ENCODE assay signal across 22 cellular contexts in the genomic region with DNA sequence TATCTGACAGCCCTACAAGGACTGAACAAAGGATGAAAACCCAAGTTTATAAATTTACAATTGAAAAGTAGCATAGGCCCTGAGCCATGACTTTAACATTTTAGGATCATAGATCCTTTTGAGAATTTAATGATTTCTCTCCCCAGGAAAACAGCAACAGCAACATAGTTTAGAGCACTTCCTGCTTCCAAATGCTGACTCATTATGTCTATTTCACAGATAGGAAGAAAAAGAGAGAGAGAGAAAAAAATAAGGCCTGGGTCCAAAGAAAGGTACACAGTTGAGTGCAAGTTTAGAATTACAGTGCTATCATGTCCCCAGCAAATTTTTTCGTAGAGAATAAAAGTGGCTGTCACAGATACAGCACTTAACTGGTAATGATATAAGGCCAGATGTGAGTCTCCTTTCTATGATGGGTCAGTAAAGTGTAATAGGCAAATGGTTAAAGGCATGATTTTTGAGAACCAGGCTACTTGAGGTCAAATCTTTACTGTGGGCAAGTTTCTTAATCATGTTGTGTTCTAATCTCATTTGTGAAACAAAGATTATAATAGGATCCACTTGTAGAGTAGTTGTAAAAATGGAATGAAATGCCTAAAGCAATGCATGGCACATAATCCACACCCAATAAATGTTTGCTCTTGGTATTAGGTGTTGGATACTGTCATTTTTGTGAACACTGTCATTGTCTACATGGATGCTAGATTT. TPM values are rescaled to one million over a fixed set of nuclear protein-coding genes. Genes with fewer than 3 reads are reported as not detected.
DNase-seq lines count a peak whose midpoint lies in the region; ATAC-seq and TF ChIP-seq lines count a peak whose summit lies in the region.
"Had no signal": no experiment of that assay in that cellular context is flagged by ENCODE, and none has a peak within 500 bp of the region (broad histone marks: within the 10 kb centered on the region; RNA-seq: fewer than 3 reads in every experiment).

No MANE protein-coding gene starts in this region.

- no peaks in the 10 kb centered on the region for H3K27me3 Mint-ChIP-seq in activated CD8-positive, alpha-beta T cell treated with anti-CD3 and anti-CD28 coated beads for 36 hours
- no peaks in the 10 kb centered on the region for H3K27me3 Mint-ChIP-seq in CD4-positive, alpha-beta T cell
- H3K27me3 Mint-ChIP-seq: activated B cell treated with CpG ODN at 0.5 μM for 24 hours had no signal

- no peaks in the 10 kb centered on the region for H3K27me3 ChIP-seq in CD4-positive, alpha-beta T cell (ENCODE audit: control insufficient read depth, insufficient read depth, low read length)
- H3K27me3 ChIP-seq: dorsolateral prefrontal cortex, esophagus squamous epithelium, heart left ventricle, spleen had no signal

- H3K36me3 ChIP-seq in SK-N-MC (ENCODE audit: insufficient read depth, low read length) = no peaks in the 10 kb centered on the region
- H3K36me3 ChIP-seq: esophagus squamous epithelium, heart left ventricle, spleen had no signal

- H3K9me3 Mint-ChIP-seq in activated CD8-positive, alpha-beta T cell treated with anti-CD3 and anti-CD28 coated beads for 36 hours = no peaks in the 10 kb centered on the region
- H3K9me3 Mint-ChIP-seq in CD4-positive, alpha-beta T cell = no peaks in the 10 kb centered on the region
- H3K9me3 Mint-ChIP-seq: activated B cell treated with CpG ODN at 0.5 μM for 24 hours, H9 had no signal

- H3K27ac Mint-ChIP-seq in activated CD8-positive, alpha-beta T cell treated with anti-CD3 and anti-CD28 coated beads for 36 hours = no peak overlapping the region
- H3K27ac Mint-ChIP-seq in CD4-positive, alpha-beta T cell = no peak overlapping the region
- H3K27ac Mint-ChIP-seq: activated B cell treated with CpG ODN at 0.5 μM for 24 hours; activated naive CD8-positive, alpha-beta T cell; H9 had no signal

- DNase-seq in HT-29 (ENCODE audit: low spot score) = peak; percentile 2
- DNase-seq in SK-N-MC (ENCODE audit: low read depth, low spot score) = peak; percentile 34
- peak; percentile 23 for DNase-seq in fibroblast of pulmonary artery (ENCODE audit: low read depth)
- peak; percentile 40 for DNase-seq in renal cortical epithelial cell (ENCODE audit: low read depth)
- no peak for DNase-seq in effector CD8-positive, alpha-beta T cell (lab: John Stamatoyannopoulos, UW)
- DNase-seq in activated CD8-positive, alpha-beta T cell treated with anti-CD3 and anti-CD28 coated beads for 36 hours = no peak
- no peak for DNase-seq in CD4-positive, alpha-beta T cell
- DNase-seq: activated B cell treated with CpG ODN at 0.5 μM for 24 hours; dorsolateral prefrontal cortex; esophagus squamous epithelium; H9; heart left ventricle; IMR-90; kidney; NCI-H1105; NK-92 treated with Interleukin-12 subunit alpha and Interleukin-12 subunit beta, amount 100 ng/mL, for 24 hours; RPMI8226; spleen; stimulated activated CD8-positive, alpha-beta memory T cell treated with anti-CD3 and anti-CD28 coated beads, Interleukin-4, amount 100 ng/mL, for 48 hours; substantia nigra had no signal

- no peaks in the 10 kb centered on the region for H3K36me3 Mint-ChIP-seq in activated CD8-positive, alpha-beta T cell treated with anti-CD3 and anti-CD28 coated beads for 36 hours (ENCODE audit: low read depth)
- H3K36me3 Mint-ChIP-seq in CD4-positive, alpha-beta T cell (ENCODE audit: low read depth) = no peaks in the 10 kb centered on the region
- H3K36me3 Mint-ChIP-seq: activated naive CD8-positive, alpha-beta T cell had no signal

- no peak overlapping the region for H3K9ac ChIP-seq in SK-N-MC (ENCODE audit: insufficient read length)

- H3K4me3 Mint-ChIP-seq in activated CD8-positive, alpha-beta T cell treated with anti-CD3 and anti-CD28 coated beads for 36 hours = no peak overlapping the region
- no peak overlapping the region for H3K4me3 Mint-ChIP-seq in CD4-positive, alpha-beta T cell
- H3K4me3 Mint-ChIP-seq: activated B cell treated with CpG ODN at 0.5 μM for 24 hours; activated naive CD8-positive, alpha-beta T cell; H9 had no signal

- CTCF ChIA-PET in activated CD8-positive, alpha-beta T cell treated with anti-CD3 and anti-CD28 coated beads for 36 hours (lab: Charles Lee) = no interaction called here
- CTCF ChIA-PET in CD4-positive, alpha-beta T cell (lab: Charles Lee) = no interaction called here

- H3K9me3 ChIP-seq in SK-N-MC (ENCODE audit: low read depth, low read length) = no peaks in the 10 kb centered on the region
- no peaks in the 10 kb centered on the region for H3K9me3 ChIP-seq in CD4-positive, alpha-beta T cell (ENCODE audit: control insufficient read depth, low read length)
- H3K9me3 ChIP-seq: esophagus squamous epithelium, heart left ventricle, spleen had no signal

- H3K4me1 Mint-ChIP-seq in activated CD8-positive, alpha-beta T cell treated with anti-CD3 and anti-CD28 coated beads for 36 hours (ENCODE audit: low read depth) = peaks cover 12% of the 10 kb centered on the region
- H3K4me1 Mint-ChIP-seq in CD4-positive, alpha-beta T cell (ENCODE audit: low read depth) = no peaks in the 10 kb centered on the region
- H3K4me1 Mint-ChIP-seq: activated B cell treated with CpG ODN at 0.5 μM for 24 hours had no signal

- H3K4me3 ChIP-seq in SK-N-MC (no peak overlapping the region), fibroblast of pulmonary artery (replicated peaks; ENCODE audit: low read depth, low read length) (no peak overlapping the region)
- H3K4me3 ChIP-seq: dorsolateral prefrontal cortex, esophagus squamous epithelium, heart left ventricle, spleen had no signal

- intact Hi-C loops in activated CD8-positive, alpha-beta T cell treated with anti-CD3 and anti-CD28 coated beads for 36 hours (cut with micrococcal nuclease) = no loop called here
- intact Hi-C loops in CD4-positive, alpha-beta T cell (cut with DNase I, micrococcal nuclease) = no loop called here

- ATAC-seq in activated CD8-positive, alpha-beta T cell treated with anti-CD3 and anti-CD28 coated beads for 36 hours = no peak
- ATAC-seq in CD4-positive, alpha-beta T cell (ENCODE audit: poor library complexity) = no peak
- ATAC-seq: heart left ventricle had no signal

- no peak for TF ChIP-seq CTCF in fibroblast of pulmonary artery (IDR thresholded peaks at IDR 0.05; ENCODE audit: low read length, missing control alignments)
- no peak for TF ChIP-seq CTCF in activated CD8-positive, alpha-beta T cell treated with anti-CD3 and anti-CD28 coated beads for 36 hours (IDR thresholded peaks at IDR 0.05)
- no peak for TF ChIP-seq CTCF in CD4-positive, alpha-beta T cell (IDR thresholded peaks at IDR 0.05)

- peak overlapping the region; percentile 65; the same call in 1 of the 2 replicates for H3K27ac ChIP-seq in SK-N-MC
- no peak overlapping the region for H3K27ac ChIP-seq in CD4-positive, alpha-beta T cell (ENCODE audit: low read depth, low read length)
- H3K27ac ChIP-seq: esophagus squamous epithelium, heart left ventricle, spleen had no signal

- POLR2A ChIA-PET in activated CD8-positive, alpha-beta T cell treated with anti-CD3 and anti-CD28 coated beads for 36 hours (lab: Charles Lee) = no interaction called here
- POLR2A ChIA-PET in CD4-positive, alpha-beta T cell (lab: Charles Lee) = no interaction called here

RNA-seq across cellular contexts. Expression of a gene that starts 12.3 kb away (rescaled TPM):
- total RNA-seq in HT-29 (2014; rRNA removed; shearing (Covaris generic)) = 0.03 and 0.08 TPM in 2 replicates
- total RNA-seq in renal cortical epithelial cell = 0.25 and 1.2 TPM in 2 replicates
- total RNA-seq in activated CD8-positive, alpha-beta T cell treated with anti-CD3 and anti-CD28 coated beads for 36 hours = under 1 TPM; 0.56 to 0.65 TPM
- 1 to 10 TPM; 4.1 to 4.2 TPM for total RNA-seq in CD4-positive, alpha-beta T cell
- total RNA-seq: activated B cell treated with CpG ODN at 0.5 μM for 24 hours, IMR-90, pulmonary artery endothelial cell had no signal

Comparison
In these comparisons a context has a peak if more than half of its experiments do, and no peak if none do; other contexts are left out.
1. DNase-seq: peak in HT-29 (single experiment), SK-N-MC (single experiment), fibroblast of pulmonary artery (single experiment) and renal cortical epithelial cell (single experiment); none in effector CD8-positive, alpha-beta T cell (single experiment), activated CD8-positive, alpha-beta T cell treated with anti-CD3 and anti-CD28 coated beads for 36 hours (single experiment) and CD4-positive, alpha-beta T cell (0 of 10).